10 cellular contexts compared by ENCODE assay signal in the genomic region with DNA sequence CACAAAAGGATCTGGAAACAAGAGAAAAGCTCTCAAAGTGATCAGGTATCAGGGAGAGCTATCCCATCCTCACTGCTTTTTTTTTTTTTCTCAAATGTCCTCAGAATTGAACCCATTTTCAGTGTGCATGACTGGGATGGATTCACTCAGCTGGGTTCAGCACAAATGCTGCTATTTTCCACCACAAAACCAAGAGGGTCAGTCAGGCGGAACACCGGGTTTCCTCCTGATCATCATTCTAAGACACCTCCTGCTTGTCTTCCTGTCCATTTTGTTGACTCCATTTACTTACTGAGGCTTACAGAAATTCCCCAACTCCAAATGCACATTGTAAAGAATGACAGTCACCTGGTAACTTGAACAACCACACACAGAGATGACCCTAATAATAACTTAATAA.
DNase-seq lines count a peak whose midpoint lies in the region; ATAC-seq lines count a peak whose summit lies in the region.
"Had no signal": no experiment of that assay in that cellular context is flagged by ENCODE, and none has a peak within 500 bp of the region (broad histone marks: within the 10 kb centered on the region; RNA-seq: fewer than 3 reads in every experiment).

No MANE protein-coding gene starts in this region.

- peaks cover 8% of the 10 kb centered on the region for H3K9me3 Mint-ChIP-seq in dendritic cell treated with granulocyte-macrophage colony-stimulating factor and Interleukin-4, amounts not matched to agents 40 ng/mL and 50 ng/mL, for 4 days
- H3K9me3 Mint-ChIP-seq: brain, H9 had no signal

- no peaks in the 10 kb centered on the region for H3K27me3 Mint-ChIP-seq in dendritic cell treated with granulocyte-macrophage colony-stimulating factor and Interleukin-4, amounts not matched to agents 40 ng/mL and 50 ng/mL, for 4 days
- H3K27me3 Mint-ChIP-seq: brain had no signal

- peak overlapping the region; percentile 43 for H3K27ac ChIP-seq in substantia nigra (ENCODE audit: low read depth, low read length, poor library complexity, severe bottlenecking)
- H3K27ac ChIP-seq: SJSA1 had no signal

- peaks cover 57% of the 10 kb centered on the region for H3K36me3 Mint-ChIP-seq in dendritic cell treated with granulocyte-macrophage colony-stimulating factor and Interleukin-4, amounts not matched to agents 40 ng/mL and 50 ng/mL, for 4 days (ENCODE audit: low read depth)

- peaks cover 99% of the 10 kb centered on the region for H3K4me1 Mint-ChIP-seq in dendritic cell treated with granulocyte-macrophage colony-stimulating factor and Interleukin-4, amounts not matched to agents 40 ng/mL and 50 ng/mL, for 4 days (ENCODE audit: low read depth)

- intact Hi-C loops in dendritic cell treated with granulocyte-macrophage colony-stimulating factor and Interleukin-4, amounts not matched to agents 40 ng/mL and 50 ng/mL, for 4 days (cut with micrococcal nuclease) = no loop called here

- H3K4me3 Mint-ChIP-seq in dendritic cell treated with granulocyte-macrophage colony-stimulating factor and Interleukin-4, amounts not matched to agents 40 ng/mL and 50 ng/mL, for 4 days = peak overlapping the region; percentile 6
- H3K4me3 Mint-ChIP-seq: brain, H9 had no signal

- no peak for DNase-seq in substantia nigra (lab: John Stamatoyannopoulos, UW)
- no peak for DNase-seq in foreskin melanocyte
- no peak for DNase-seq in D341Med (ENCODE audit: low spot score)
- DNase-seq in globus pallidus (ENCODE audit: low spot score) = no peak
- DNase-seq: H9 had no signal

- H3K27ac Mint-ChIP-seq in dendritic cell treated with granulocyte-macrophage colony-stimulating factor and Interleukin-4, amounts not matched to agents 40 ng/mL and 50 ng/mL, for 4 days = peak overlapping the region; percentile 86

- ATAC-seq in GM19463 (IDR thresholded peaks at IDR 0.05; ENCODE audit: unreplicated experiment) (peak; percentile 81), HG03095 (IDR thresholded peaks at IDR 0.05; ENCODE audit: unreplicated experiment) (peak; percentile 61)
